In the genomic region with DNA sequence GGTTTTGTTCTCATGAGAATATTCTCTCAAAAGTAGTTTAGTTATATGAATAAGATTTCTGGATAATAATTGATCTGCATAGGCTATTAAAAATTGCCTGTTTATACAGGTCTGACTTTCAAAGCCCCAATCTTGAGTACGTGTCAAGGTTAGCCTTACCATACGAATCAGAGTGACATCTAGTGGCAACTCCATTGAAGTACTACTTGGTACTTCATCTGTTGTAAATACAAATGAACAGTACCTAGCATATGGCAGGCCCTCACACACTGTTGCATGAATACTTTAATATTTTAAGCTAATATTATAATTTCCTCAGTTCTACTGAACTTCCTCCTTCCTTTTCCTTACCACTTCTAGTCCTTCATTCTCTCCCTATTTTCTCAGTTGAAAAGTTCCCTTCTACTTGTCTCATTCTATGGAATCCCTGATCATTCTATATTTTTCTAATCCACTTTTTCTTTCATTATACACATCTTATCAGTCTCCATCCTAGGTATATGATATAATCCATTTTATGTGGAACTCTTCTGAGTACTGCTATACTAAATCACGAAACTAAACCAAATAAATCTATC, we compare ENCODE assay signal across 8 cellular contexts.
DNase-seq lines count a peak whose midpoint lies in the region; ATAC-seq and TF ChIP-seq lines count a peak whose summit lies in the region.

No MANE protein-coding gene starts in this region.

- no peak overlapping the region for H2AFZ ChIP-seq in PC-9

- H3K27ac ChIP-seq in PC-9 (peak overlapping the region; percentile 10; the same call in 1 of the 2 replicates), coronary artery (no peak overlapping the region), lung (ENCODE audit: low read depth in 1 of 2, low read length in 1 of 2) (no peak overlapping the region)

- H3K36me3 ChIP-seq in PC-9 (ENCODE audit: low read depth) = 0 out of 2 replicates have a peak, but pooled peaks cover 5% of the 10 kb centered on the region
- no peaks in the 10 kb centered on the region for H3K36me3 ChIP-seq in lung (ENCODE audit: control insufficient read depth in 2 of 2, insufficient read depth in 2 of 2, low read length in 2 of 2)

- no peaks in the 10 kb centered on the region for H3K27me3 ChIP-seq in PC-9 (ENCODE audit: insufficient read depth, low read depth)
- H3K27me3 ChIP-seq in lung (ENCODE audit: control insufficient read depth, insufficient read depth) = no peaks in the 10 kb centered on the region

- no peaks in the 10 kb centered on the region for H3K9me3 ChIP-seq in PC-9 (ENCODE audit: insufficient read depth, low read depth)
- H3K9me3 ChIP-seq in lung (ENCODE audit: control insufficient read depth in 2 of 2, insufficient read depth in 1 of 2, low read length in 1 of 2) = no peaks in the 10 kb centered on the region

- POLR2A ChIA-PET in HEK293T (lab: Yijun Ruan, JAX) (no interaction called here), PC-9 (lab: Charles Lee; ENCODE audit: unreplicated experiment) (no interaction called here)

- H3K4me3 ChIP-seq in PC-9 (no peak overlapping the region), coronary artery (no peak overlapping the region), lung (no peak overlapping the region)

- ATAC-seq in lung (ENCODE audit: insufficient read depth, low FRiP score) = peak; percentile 79

- no TSS peak for BruUV-seq in PC-9 (replicated peaks; lab: Mats Ljungman, UMichigan)

- H3K4me2 ChIP-seq in PC-9 = no peak overlapping the region

- CTCF ChIA-PET in HEK293T (lab: Yijun Ruan, JAX) (interaction anchor here (1.2 kb wide), 1 partner anchor 523 kb away, joined by 3 read pairs; no protein-coding TSS in a partner anchor), PC-9 (lab: Charles Lee) (no interaction called here)

- WGBS in lung, 2 donors = 30 to 36% methylated on average over 3 of the region's 3 CpGs

- intact Hi-C loops in PC-9 (cut with micrococcal nuclease; ENCODE audit: unreplicated experiment) = loop anchor here (2.0 to 10.0 kb wide), 4 partner anchors 41 to 524 kb away; no protein-coding TSS in a partner anchor

- peaks cover 26% of the 10 kb centered on the region for H3K79me2 ChIP-seq in PC-9 (ENCODE audit: low read depth)

- TF ChIP-seq CTCF in GM12873 (IDR thresholded peaks at IDR 0.05; ENCODE audit: insufficient read depth, low read depth, low read length, missing control alignments) (peak; percentile 73), PC-9 (conservative IDR thresholded peaks at IDR 0.05) (peak; percentile 83), coronary artery (IDR thresholded peaks at IDR 0.05) (peak; percentile 63), lung (IDR thresholded peaks at IDR 0.05; ENCODE audit: control extremely low read depth, extremely low read depth) (peak; percentile 52)

- H4K20me1 ChIP-seq in PC-9 (ENCODE audit: insufficient read depth) = no peaks in the 10 kb centered on the region

- H3K4me1 ChIP-seq in PC-9 (replicated peaks; ENCODE audit: insufficient read depth) (no peaks in the 10 kb centered on the region), lung (ENCODE audit: control insufficient read depth in 2 of 2, insufficient read depth in 2 of 2, low read length in 2 of 2) (peaks cover 0 to 2% of the 10 kb centered on the region in 2 donors)

- DNase-seq in AG08395 (ENCODE audit: low spot score) (peak; percentile 65), HEK293T (ENCODE audit: extremely low spot score) (peak; percentile 74), LoVo (ENCODE audit: low spot score) (peak; percentile 73), PC-9 (peak; percentile 7 to 67), coronary artery (ENCODE audit: low spot score) (no peak), lung (ENCODE audit: low spot score) (no peak), T-helper 9 cell (no peak)

- no peaks in the 10 kb centered on the region for H3K9me2 ChIP-seq in PC-9 (ENCODE audit: insufficient read depth)

- H3F3A ChIP-seq in PC-9 (ENCODE audit: insufficient read depth, low read depth) = peaks cover 11% of the 10 kb centered on the region

TF ChIP-seq in HEK293T, 16 proteins besides CTCF, POLR2A, EP300 and RAD21:
- TF ChIP-seq FOXM1 (IDR thresholded peaks at IDR 0.05; ENCODE audit: borderline replicate concordance) (no peak), ELF4 (IDR thresholded peaks at IDR 0.05) (no peak), NFRKB (IDR thresholded peaks at IDR 0.05) (0 out of 2 replicates have a peak, but pooled peaks have one; percentile 28), HDGF (IDR thresholded peaks at IDR 0.05; ENCODE audit: borderline replicate concordance) (peak; percentile 49; the same call in 1 of the 2 replicates)
- TF ChIP-seq, protein P1, sequence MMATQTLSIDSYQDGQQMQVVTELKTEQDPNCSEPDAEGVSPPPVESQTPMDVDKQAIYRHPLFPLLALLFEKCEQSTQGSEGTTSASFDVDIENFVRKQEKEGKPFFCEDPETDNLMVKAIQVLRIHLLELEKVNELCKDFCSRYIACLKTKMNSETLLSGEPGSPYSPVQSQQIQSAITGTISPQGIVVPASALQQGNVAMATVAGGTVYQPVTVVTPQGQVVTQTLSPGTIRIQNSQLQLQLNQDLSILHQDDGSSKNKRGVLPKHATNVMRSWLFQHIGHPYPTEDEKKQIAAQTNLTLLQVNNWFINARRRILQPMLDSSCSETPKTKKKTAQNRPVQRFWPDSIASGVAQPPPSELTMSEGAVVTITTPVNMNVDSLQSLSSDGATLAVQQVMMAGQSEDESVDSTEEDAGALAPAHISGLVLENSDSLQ (IDR thresholded peaks at IDR 0.05) = peak; percentile 48; the same call in 1 of the 2 replicates
TF ChIP-seq in HEK293T: peak in this region for 3.

Comparison
In these comparisons a context has a peak if more than half of its experiments do, and no peak if none do; other contexts are left out.
1. DNase-seq: peak in AG08395 (single experiment), HEK293T (single experiment), LoVo (single experiment) and PC-9 (2 of 2); none in coronary artery (single experiment), lung (single experiment) and T-helper 9 cell (single experiment).
2. Peak in every context shown above with its lines, with median percentiles within 50 percentile points of each other: CTCF ChIP-seq.